ENCODE assay signal across 32 cellular contexts in genomic region chr5:79901631-79902030, GRCh38.
"Had no signal": no experiment of that assay in that cellular context is flagged by ENCODE, and none has a peak within 500 bp of the region (broad histone marks: within the 10 kb centered on the region; RNA-seq: fewer than 3 reads in every experiment).

No MANE protein-coding gene starts in this region.

- DNase-seq: activated effector memory CD4-positive, alpha-beta T cell treated with anti-CD3 and anti-CD28 coated beads, Interleukin-2, amount 50 U/mL, for 16 hours; activated effector memory CD4-positive, alpha-beta T cell treated with Interleukin-2 at 50 U/mL for 16 hours; activated gamma-delta T cell; activated gamma-delta T cell treated with Interleukin-2 at 50 U/mL for 16 hours; activated naive CD4-positive, alpha-beta T cell; activated naive CD4-positive, alpha-beta T cell treated with anti-CD3 and anti-CD28 coated beads for 36 hours; activated naive CD4-positive, alpha-beta T cell treated with anti-CD3 and anti-CD28 coated beads, Interleukin-2, amount 10 ng/mL, durations not matched to agents 7 days and 5 days; activated naive CD4-positive, alpha-beta T cell treated with anti-CD3 and anti-CD28 coated beads, Interleukin-2, amount 50 U/mL, for 16 hours; activated naive CD4-positive, alpha-beta T cell treated with Interleukin-2 at 50 U/mL for 16 hours; activated naive CD8-positive, alpha-beta T cell treated with anti-CD3 and anti-CD28 coated beads for 36 hours; activated naive CD8-positive, alpha-beta T cell treated with anti-CD3 and anti-CD28 coated beads, Interleukin-2, amount 10 ng/mL, durations not matched to agents 7 days and 5 days; activated naive CD8-positive, alpha-beta T cell treated with anti-CD3 and anti-CD28 coated beads, Interleukin-2, amount 50 U/mL, for 24 hours; activated T-cell treated with anti-CD3 and anti-CD28 coated beads, Interleukin-2, amount 50 U/mL, for 1 hour; activated T-cell treated with anti-CD3 and anti-CD28 coated beads, Interleukin-2, amount 50 U/mL, for 24 hours; activated T-cell treated with anti-CD3 and anti-CD28 coated beads, Interleukin-2, amount 50 U/mL, for 4 hours; activated T-cell treated with anti-CD3 and anti-CD28 coated beads, Interleukin-2, amount 50 U/mL, for 48 hours; activated T-cell treated with anti-CD3 and anti-CD28 coated beads, Interleukin-2, amount 50 U/mL, for 72 hours; adrenal gland; amniotic stem cell; amygdala; anterior cingulate cortex; aorta; body of pancreas; brain microvascular endothelial cell; caudate nucleus; central memory CD4-positive, alpha-beta T cell; cerebellar nuclear complex had no signal

- H3K4me3 ChIP-seq: adrenal gland, ascending aorta, body of pancreas, breast epithelium, cardiac muscle cell had no signal

- H3K27me3 ChIP-seq: adrenal gland, ascending aorta, body of pancreas, brain microvascular endothelial cell, breast epithelium, cardiac muscle cell had no signal

- ATAC-seq: activated naive CD4-positive, alpha-beta T cell treated with anti-CD3 and anti-CD28 coated beads, Interleukin-2, amount 50 U/mL, for 72 hours; activated naive CD8-positive, alpha-beta T cell treated with anti-CD3 and anti-CD28 coated beads, Interleukin-2, amount 50 U/mL, for 24 hours; activated T-cell treated with anti-CD3 and anti-CD28 coated beads, Interleukin-2, amount 50 U/mL, for 4 hours; activated T-cell treated with anti-CD3 and anti-CD28 coated beads, Interleukin-2, amount 50 U/mL, for 72 hours; activated T-helper 17 cell treated with anti-CD3 and anti-CD28 coated beads, Interleukin-2, amount 50 U/mL, for 72 hours; body of pancreas had no signal

- H3K4me1 ChIP-seq: adrenal gland, ascending aorta, body of pancreas, breast epithelium had no signal

- H3K9me3 ChIP-seq: adrenal gland, ascending aorta, body of pancreas, breast epithelium had no signal

- H3K27ac ChIP-seq: adrenal gland, ascending aorta, body of pancreas, brain microvascular endothelial cell, breast epithelium, cardiac muscle cell had no signal

- H3K36me3 ChIP-seq: adrenal gland, ascending aorta, brain microvascular endothelial cell, breast epithelium, cardiac muscle cell had no signal
